Comparison of ENCODE assay signal across 8 cellular contexts in genomic region chr3:127588675-127589577, GRCh38. TPM values are rescaled to one million over a fixed set of nuclear protein-coding genes. Genes with fewer than 3 reads are reported as not detected.
A peak's percentile ranks its signal among the peaks of the same experiment; 100 is the strongest.
DNase-seq lines count a peak whose midpoint lies in the region; ATAC-seq and TF ChIP-seq lines count a peak whose summit lies in the region.

No MANE protein-coding gene starts in this region.

- no peak overlapping the region for H3K18ac ChIP-seq in H9 (ENCODE audit: insufficient read length, low read depth, low read length)

- no peak overlapping the region for H3T11ph ChIP-seq in H9 (ENCODE audit: low read length)

- no peak overlapping the region for H2AFZ ChIP-seq in H9 (ENCODE audit: low read length)

- H4K8ac ChIP-seq in H9 (replicated peaks; ENCODE audit: insufficient read length, low read depth, low read length) = no peak overlapping the region

- H3K56ac ChIP-seq in H9 (ENCODE audit: insufficient read length, low read depth, low read length) = no peak overlapping the region

- H3K27me3 ChIP-seq in H9 (ENCODE audit: insufficient read depth, low read length) = no peaks in the 10 kb centered on the region

- H3K9ac ChIP-seq in H9 (ENCODE audit: extremely low read depth, insufficient read length, low read length) = no peak overlapping the region

- no peaks in the 10 kb centered on the region for H3K79me1 ChIP-seq in H9 (ENCODE audit: insufficient read depth, low read depth, low read length, poor library complexity, severe bottlenecking)

- peaks cover 5% of the 10 kb centered on the region for H3K23me2 ChIP-seq in H9 (ENCODE audit: insufficient read length, low read depth, low read length, poor library complexity, severe bottlenecking)

- no peak for TF ChIP-seq CTCF in H9 (conservative IDR thresholded peaks at IDR 0.05)
- TF ChIP-seq CTCF in fibroblast of pulmonary artery (IDR thresholded peaks at IDR 0.05; ENCODE audit: low read length, missing control alignments) = no peak
- no peak for TF ChIP-seq CTCF in retinal pigment epithelial cell (conservative IDR thresholded peaks at IDR 0.05; ENCODE audit: low read depth, low read length)

- no peaks in the 10 kb centered on the region; a peak in 1 of 5 replicates for H3K9me3 Mint-ChIP-seq in H9
- no peaks in the 10 kb centered on the region for H3K9me3 Mint-ChIP-seq in activated CD4-positive, alpha-beta T cell treated with anti-CD3 and anti-CD28 coated beads, Interleukin-2, amount 10 ng/mL, durations not matched to agents 24 days and 14 days

- H3K4me3 ChIP-seq in fibroblast of pulmonary artery (replicated peaks; ENCODE audit: low read depth, low read length) (peak overlapping the region; percentile 80), retinal pigment epithelial cell (ENCODE audit: low read length) (peak overlapping the region; percentile 73)

- H3K27me3 Mint-ChIP-seq in H9 (ENCODE audit: low read depth) = peaks cover 4% of the 10 kb centered on the region
- H3K27me3 Mint-ChIP-seq in activated CD4-positive, alpha-beta T cell treated with anti-CD3 and anti-CD28 coated beads, Interleukin-2, amount 10 ng/mL, durations not matched to agents 24 days and 14 days = no peaks in the 10 kb centered on the region

- peaks cover 3% of the 10 kb centered on the region for H4K20me1 ChIP-seq in H9 (ENCODE audit: control insufficient read depth, insufficient read depth, insufficient read length)

- no peak overlapping the region for H3K27ac ChIP-seq in H9 (ENCODE audit: insufficient read length, low read depth, low read length)

- H2BK5ac ChIP-seq in H9 (ENCODE audit: insufficient read length, low read length) = no peak overlapping the region

- H2BK12ac ChIP-seq in H9 (ENCODE audit: insufficient read length, low read depth, low read length) = no peak overlapping the region

- no peak overlapping the region for H4K5ac ChIP-seq in H9 (ENCODE audit: insufficient read length, low read depth, low read length)

- H3K4me3 Mint-ChIP-seq in H9 = peak overlapping the region; percentile 75 to 93
- H3K4me3 Mint-ChIP-seq in activated CD4-positive, alpha-beta T cell treated with anti-CD3 and anti-CD28 coated beads, Interleukin-2, amount 10 ng/mL, durations not matched to agents 24 days and 14 days = peak overlapping the region; percentile 93

- H3K4me1 ChIP-seq in H9 (ENCODE audit: insufficient read depth, low read length) = no peaks in the 10 kb centered on the region

- DNase-seq in ACHN (peak; percentile 90), H9 (peak; percentile 42), fibroblast of pulmonary artery (ENCODE audit: low read depth) (peak; percentile 57), retinal pigment epithelial cell (ENCODE audit: low read depth) (no peak), NCI-H2029 treated with DMSO at 0.1 percent for 48 hours (lab: John Stamatoyannopoulos, UW) (no peak)
- peak; percentile 74 for DNase-seq in activated CD4-positive, alpha-beta T cell treated with anti-CD3 and anti-CD28 coated beads, Interleukin-2, amount 10 ng/mL, durations not matched to agents 24 days and 14 days

- intact Hi-C loops in activated CD4-positive, alpha-beta T cell treated with anti-CD3 and anti-CD28 coated beads, Interleukin-2, amount 10 ng/mL, durations not matched to agents 24 days and 14 days (cut with micrococcal nuclease) = no loop called here

- no peak overlapping the region for H3K23ac ChIP-seq in H9 (ENCODE audit: insufficient read length, low read depth, low read length)

- H3K27ac Mint-ChIP-seq in H9 = no peak overlapping the region
- peak overlapping the region; percentile 70 for H3K27ac Mint-ChIP-seq in activated CD4-positive, alpha-beta T cell treated with anti-CD3 and anti-CD28 coated beads, Interleukin-2, amount 10 ng/mL, durations not matched to agents 24 days and 14 days

- no peak overlapping the region for H3K14ac ChIP-seq in H9 (ENCODE audit: insufficient read depth, low read length)

- peak overlapping the region; percentile 34 for H3K4me2 ChIP-seq in H9 (ENCODE audit: insufficient read depth, insufficient read length, low read length)

- H3K4me1 Mint-ChIP-seq in H9 = peaks cover 21 to 22% of the 10 kb centered on the region in 2 experiments
- peaks cover 22% of the 10 kb centered on the region for H3K4me1 Mint-ChIP-seq in activated CD4-positive, alpha-beta T cell treated with anti-CD3 and anti-CD28 coated beads, Interleukin-2, amount 10 ng/mL, durations not matched to agents 24 days and 14 days

- no CpG with 5 or more reads among the region's 16 CpGs for WGBS in H9 (ENCODE audit: extremely low coverage, insufficient read length, low lambda C conversion rate)

- no peak overlapping the region for H2AK5ac ChIP-seq in H9 (ENCODE audit: insufficient read length, low read length)

- no peak for ATAC-seq in GM19452 (IDR thresholded peaks at IDR 0.05; ENCODE audit: unreplicated experiment)
- ATAC-seq in GM18870 (IDR thresholded peaks at IDR 0.05; ENCODE audit: unreplicated experiment) = no peak

- no peak overlapping the region for H2BK120ac ChIP-seq in H9 (ENCODE audit: low read depth, low read length, poor library complexity, severe bottlenecking)

- H3K9me3 ChIP-seq in H9 (ENCODE audit: control insufficient read depth, low read depth, low read length) = no peaks in the 10 kb centered on the region

- H2BK15ac ChIP-seq in H9 (ENCODE audit: low read depth, low read length) = no peak overlapping the region

- no peak overlapping the region for H3K4ac ChIP-seq in H9 (ENCODE audit: low read depth, low read length)

- no peak overlapping the region for H2BK20ac ChIP-seq in H9 (ENCODE audit: low read depth, low read length, poor library complexity, severe bottlenecking)

- peaks cover 0 to 8% (median 4%) of the 10 kb centered on the region in 3 experiments; a peak in 3 of 7 replicates for H3K36me3 Mint-ChIP-seq in H9 (ENCODE audit: insufficient read depth in 1 of 3, low read depth in 3 of 3)
- H3K36me3 Mint-ChIP-seq in activated CD4-positive, alpha-beta T cell treated with anti-CD3 and anti-CD28 coated beads, Interleukin-2, amount 10 ng/mL, durations not matched to agents 24 days and 14 days (ENCODE audit: low read depth) = peaks cover 5% of the 10 kb centered on the region

- H3K79me2 ChIP-seq in H9 (ENCODE audit: insufficient read depth, low read length) = no peaks in the 10 kb centered on the region

- H4K91ac ChIP-seq in H9 (ENCODE audit: insufficient read length, low read depth, low read length) = no peak overlapping the region

- in situ Hi-C loops in ACHN (cut with HindIII; ENCODE audit: low pct_ligation_motif_present, low pct_unique_long_range_greater_than_20kb, low sequenced_read_pairs) = no loop called here

RNA-seq across cellular contexts. Expression of gene TPRA1, which starts 1.6 kb away (rescaled TPM):
- 19.3 and 20.0 TPM in 2 replicates for total RNA-seq in H9 (2021)
- 32.9 and 37.2 TPM in 2 replicates for total RNA-seq in activated CD4-positive, alpha-beta T cell treated with anti-CD3 and anti-CD28 coated beads, Interleukin-2, amount 10 ng/mL, durations not matched to agents 24 days and 14 days

RNA-seq across cellular contexts. Expression of gene MCM2, which starts 9.3 kb away (rescaled TPM):
- total RNA-seq in H9 (2021) = 164 and 170 TPM in 2 replicates
- total RNA-seq in activated CD4-positive, alpha-beta T cell treated with anti-CD3 and anti-CD28 coated beads, Interleukin-2, amount 10 ng/mL, durations not matched to agents 24 days and 14 days = 229 and 237 TPM in 2 replicates

RNA-seq across cellular contexts. Expression of gene PODXL2, which starts 40.1 kb away (rescaled TPM):
- 24.6 and 24.8 TPM in 2 replicates for total RNA-seq in H9 (2021)
- total RNA-seq in activated CD4-positive, alpha-beta T cell treated with anti-CD3 and anti-CD28 coated beads, Interleukin-2, amount 10 ng/mL, durations not matched to agents 24 days and 14 days = 9.2 and 9.8 TPM in 2 replicates

Comparison
In these comparisons a context has a peak if more than half of its experiments do, and no peak if none do; other contexts are left out.
1. DNase-seq: peak in ACHN (single experiment), H9 (single experiment), activated CD4-positive, alpha-beta T cell treated with anti-CD3 and anti-CD28 coated beads, Interleukin-2, amount 10 ng/mL, durations not matched to agents 24 days and 14 days (single experiment) and fibroblast of pulmonary artery (single experiment); none in retinal pigment epithelial cell (single experiment) and NCI-H2029 treated with DMSO at 0.1 percent for 48 hours (single experiment).